ENCODE assay signal across 8 cellular contexts in the genomic region with DNA sequence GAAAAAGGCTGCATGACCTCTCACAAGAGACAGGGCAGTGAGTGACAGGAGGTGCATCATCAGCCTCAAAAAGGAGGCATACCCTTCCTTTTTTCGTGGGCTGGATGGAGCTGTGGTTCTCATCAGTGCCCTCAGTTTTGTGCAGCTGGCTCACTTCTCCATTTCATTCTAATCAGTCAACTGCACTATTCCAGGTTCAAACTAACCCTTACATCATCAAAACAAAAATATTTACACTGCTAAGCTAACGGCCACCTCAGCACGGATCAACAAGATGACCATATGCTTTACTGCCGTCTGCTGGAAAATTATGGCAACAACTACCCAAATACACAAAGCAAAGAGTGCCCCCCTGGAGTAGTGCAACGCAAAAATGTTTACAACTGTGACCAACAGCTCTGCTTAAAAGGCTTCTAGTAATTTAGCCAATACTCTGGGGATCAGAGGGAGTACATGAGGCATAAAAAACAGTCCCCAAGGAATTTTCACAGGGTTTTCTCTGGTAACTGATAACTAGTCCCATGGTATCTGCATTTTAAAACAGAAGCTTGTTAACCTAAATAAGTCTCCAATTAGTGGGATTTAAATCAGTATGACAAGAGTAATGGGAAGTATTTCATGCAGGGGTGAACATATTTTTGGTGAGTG. TPM values are rescaled to one million over a fixed set of nuclear protein-coding genes. Genes with fewer than 3 reads are reported as not detected.
A peak's percentile ranks its signal among the peaks of the same experiment; 100 is the strongest.
DNase-seq lines count a peak whose midpoint lies in the region; ATAC-seq and TF ChIP-seq lines count a peak whose summit lies in the region.

No MANE protein-coding gene starts in this region.

- no peak overlapping the region for H3K9ac ChIP-seq in colonic mucosa (ENCODE audit: low read depth in 2 of 2, low read length in 2 of 2)

- no peaks in the 10 kb centered on the region for H3K9me3 ChIP-seq in colonic mucosa

- TF ChIP-seq CTCF in colonic mucosa (IDR thresholded peaks at IDR 0.05), result peak; percentile 28

- no peak overlapping the region for H3K27ac Mint-ChIP-seq in activated naive CD4-positive, alpha-beta T cell treated with anti-CD3 and anti-CD28 coated beads, Interleukin-2, amount 50 U/mL, for 72 hours

- intact Hi-C loops in colonic mucosa (cut with DNase I), result loop anchor here (10.0 kb wide), 1 partner anchor 493 kb away; no protein-coding TSS in a partner anchor

- no peak overlapping the region for H3K4me3 ChIP-seq in colonic mucosa

- peak; percentile 72 for ATAC-seq in GM21528 (IDR thresholded peaks at IDR 0.05; ENCODE audit: low FRiP score, unreplicated experiment)
- no peak for ATAC-seq in activated naive CD4-positive, alpha-beta T cell treated with anti-CD3 and anti-CD28 coated beads, Interleukin-2, amount 50 U/mL, for 72 hours

- DNase-seq in GDM1 (lab: John Stamatoyannopoulos, UW) (peak; percentile 29), HT-29 (ENCODE audit: low spot score) (peak; percentile 44), NOMO-1 treated with dmso at 0.1 percent for 144 hours (lab: John Stamatoyannopoulos, UW; ENCODE audit: unreplicated experiment) (peak; percentile 26), colonic mucosa (no peak), lung microvascular endothelial cell (ENCODE audit: low read depth in 2 of 2) (peak; percentile 79 to 84)
- no peak for DNase-seq in stimulated activated naive CD4-positive, alpha-beta T cell treated with Interleukin-2 at 50 U/mL for 16 hours (lab: John Stamatoyannopoulos, UW)
- no peak for DNase-seq in activated naive CD4-positive, alpha-beta T cell treated with anti-CD3 and anti-CD28 coated beads, Interleukin-2, amount 50 U/mL, for 72 hours (ENCODE audit: low spot score in 2 of 2)

- no peaks in the 10 kb centered on the region for H3K4me1 ChIP-seq in colonic mucosa

- no peaks in the 10 kb centered on the region for H3K9me3 Mint-ChIP-seq in activated naive CD4-positive, alpha-beta T cell treated with anti-CD3 and anti-CD28 coated beads, Interleukin-2, amount 50 U/mL, for 72 hours

- H3K36me3 Mint-ChIP-seq in activated naive CD4-positive, alpha-beta T cell treated with anti-CD3 and anti-CD28 coated beads, Interleukin-2, amount 50 U/mL, for 72 hours, result no peaks in the 10 kb centered on the region

- H3K27me3 ChIP-seq in colonic mucosa, result no peaks in the 10 kb centered on the region

- H3K27ac ChIP-seq in colonic mucosa, result no peak overlapping the region

- no peaks in the 10 kb centered on the region for H3K36me3 ChIP-seq in colonic mucosa

RNA-seq across cellular contexts. Expression of a gene that starts 10.8 kb away (rescaled TPM):
- total RNA-seq in HT-29 (2014; rRNA removed; shearing (Covaris generic)), result not detected in 2 replicates
- not detected for total RNA-seq in colonic mucosa
- not detected in 2 replicates for total RNA-seq in lung microvascular endothelial cell
- not detected for total RNA-seq in activated naive CD4-positive, alpha-beta T cell treated with anti-CD3 and anti-CD28 coated beads, Interleukin-2, amount 50 U/mL, for 72 hours

Comparison
In these comparisons a context has a peak if more than half of its experiments do, and no peak if none do; other contexts are left out.
1. DNase-seq: peak in GDM1 (single experiment), HT-29 (single experiment), NOMO-1 treated with dmso at 0.1 percent for 144 hours (single experiment) and lung microvascular endothelial cell (2 of 2); none in colonic mucosa (single experiment), stimulated activated naive CD4-positive, alpha-beta T cell treated with Interleukin-2 at 50 U/mL for 16 hours (single experiment) and activated naive CD4-positive, alpha-beta T cell treated with anti-CD3 and anti-CD28 coated beads, Interleukin-2, amount 50 U/mL, for 72 hours (0 of 2).